ENCODE assay signal across 15 cellular contexts in genomic region chr2:152558174-152559091, GRCh38.
DNase-seq lines count a peak whose midpoint lies in the region; ATAC-seq, FAIRE-seq and TF ChIP-seq lines count a peak whose summit lies in the region.
"Had no signal": no experiment of that assay in that cellular context is flagged by ENCODE, and none has a peak within 500 bp of the region (broad histone marks: within the 10 kb centered on the region; RNA-seq: fewer than 3 reads in every experiment).

No MANE protein-coding gene starts in this region.

- H3K27me3 Mint-ChIP-seq in MCF 10A (ENCODE audit: insufficient read depth, unreplicated experiment) (no peaks in the 10 kb centered on the region), endodermal cell (ENCODE audit: insufficient read depth) (no peaks in the 10 kb centered on the region)

- H3K4me3 ChIP-seq in breast epithelium: no peak overlapping the region
- no peak overlapping the region for H3K4me3 ChIP-seq in fibroblast of villous mesenchyme (ENCODE audit: low read depth, low read length)
- H3K4me3 ChIP-seq in neuronal stem cell (ENCODE audit: low read length in 2 of 2): no peak overlapping the region
- no peak overlapping the region for H3K4me3 ChIP-seq in endodermal cell (ENCODE audit: low read length)
- H3K4me3 ChIP-seq: A549, lower lobe of right lung had no signal

- H4K91ac ChIP-seq in neuronal stem cell (ENCODE audit: low read depth, low read length, poor library complexity): no peak overlapping the region

- no peak overlapping the region for H3K18ac ChIP-seq in neuronal stem cell (ENCODE audit: low read length)

- no TSS peak for BruUV-seq in MCF 10A (replicated peaks; lab: Mats Ljungman, UMichigan)

- no peak overlapping the region for H2AK5ac ChIP-seq in neuronal stem cell (ENCODE audit: low read depth, low read length)

- H2BK5ac ChIP-seq in neuronal stem cell (ENCODE audit: low read length): no peak overlapping the region

- H4K8ac ChIP-seq in neuronal stem cell (ENCODE audit: low read depth, low read length): no peak overlapping the region

- H2BK12ac ChIP-seq in neuronal stem cell (ENCODE audit: low read length): no peak overlapping the region

- H3K27ac ChIP-seq in breast epithelium (no peak overlapping the region), neuronal stem cell (replicated peaks; ENCODE audit: low read length) (no peak overlapping the region), endodermal cell (ENCODE audit: low read depth, low read length) (no peak overlapping the region)
- H3K27ac ChIP-seq: A549, lower lobe of right lung had no signal

- no peak overlapping the region for H2AFZ ChIP-seq in neuronal stem cell (ENCODE audit: low read length)

- intact Hi-C loops in MCF 10A (cut with micrococcal nuclease): no loop called here
- intact Hi-C loops in breast epithelium (cut with DNase I; ENCODE audit: low total_unique reads): no loop called here

- H3K9me3 ChIP-seq in breast epithelium (no peaks in the 10 kb centered on the region), neuronal stem cell (replicated peaks in 1 of 2; ENCODE audit: control insufficient read depth in 2 of 2, insufficient read depth in 1 of 2, low read depth in 1 of 2, low read length in 2 of 2) (no peaks in the 10 kb centered on the region), endodermal cell (ENCODE audit: control insufficient read depth, low read length) (no peaks in the 10 kb centered on the region)
- H3K9me3 ChIP-seq: A549, lower lobe of right lung had no signal

- no peak overlapping the region for H2BK15ac ChIP-seq in neuronal stem cell (ENCODE audit: low read length)

- H3K27ac Mint-ChIP-seq in MCF 10A (ENCODE audit: low read depth, unreplicated experiment) (no peak overlapping the region), endodermal cell (no peak overlapping the region)
- H3K27ac Mint-ChIP-seq: effector memory CD8-positive, alpha-beta T cell had no signal

- no peaks in the 10 kb centered on the region for H3K4me1 ChIP-seq in breast epithelium
- H3K4me1 ChIP-seq in neuronal stem cell (ENCODE audit: control insufficient read depth in 2 of 2, insufficient read depth in 1 of 2, low read depth in 1 of 2, low read length in 2 of 2): no peaks in the 10 kb centered on the region
- H3K4me1 ChIP-seq in endodermal cell (ENCODE audit: control insufficient read depth, insufficient read depth, low read length): no peaks in the 10 kb centered on the region
- H3K4me1 ChIP-seq: lower lobe of right lung had no signal

- H3K79me1 ChIP-seq in neuronal stem cell (ENCODE audit: low read depth, low read length): no peaks in the 10 kb centered on the region

- ATAC-seq in GM19023 (IDR thresholded peaks at IDR 0.05; ENCODE audit: unreplicated experiment): no peak
- ATAC-seq: A549; effector memory CD8-positive, alpha-beta T cell; lower lobe of right lung had no signal

- H3K9me3 Mint-ChIP-seq in MCF 10A (ENCODE audit: unreplicated experiment) (no peaks in the 10 kb centered on the region), endodermal cell (no peaks in the 10 kb centered on the region)
- H3K9me3 Mint-ChIP-seq: effector memory CD8-positive, alpha-beta T cell had no signal

- H3K27me3 ChIP-seq in breast epithelium (no peaks in the 10 kb centered on the region), neuronal stem cell (ENCODE audit: control insufficient read depth in 3 of 3, insufficient read depth in 3 of 3, low read depth in 1 of 3, low read length in 3 of 3) (no peaks in the 10 kb centered on the region), endodermal cell (ENCODE audit: control insufficient read depth, insufficient read depth, low read length, poor library complexity, severe bottlenecking) (no peaks in the 10 kb centered on the region)

- H3K4me3 Mint-ChIP-seq in MCF 10A (ENCODE audit: unreplicated experiment): no peak overlapping the region
- H3K4me3 Mint-ChIP-seq in endodermal cell: no peak overlapping the region
- H3K4me3 Mint-ChIP-seq: effector memory CD8-positive, alpha-beta T cell had no signal

- H3K36me3 Mint-ChIP-seq in MCF 10A (ENCODE audit: insufficient read depth, unreplicated experiment) (peaks cover 33% of the 10 kb centered on the region), endodermal cell (ENCODE audit: low read depth) (peaks cover 29% of the 10 kb centered on the region)

- no peak overlapping the region for H3K23ac ChIP-seq in neuronal stem cell (ENCODE audit: low read depth, low read length, poor library complexity)

- no peak overlapping the region for H3K14ac ChIP-seq in neuronal stem cell (ENCODE audit: low read length)

- H2BK120ac ChIP-seq in neuronal stem cell (ENCODE audit: low read depth, low read length): no peak overlapping the region

- TF ChIP-seq CTCF in MCF 10A (IDR thresholded peaks at IDR 0.05; ENCODE audit: unreplicated experiment) (no peak), breast epithelium (IDR thresholded peaks at IDR 0.05) (no peak), fibroblast of villous mesenchyme (IDR thresholded peaks at IDR 0.05; ENCODE audit: insufficient read depth, low read depth, low read length) (no peak), endodermal cell (conservative IDR thresholded peaks at IDR 0.05) (no peak), D721Med (IDR thresholded peaks at IDR 0.05; ENCODE audit: insufficient read depth, missing control alignments) (no peak)

- H3K9ac ChIP-seq in neuronal stem cell (ENCODE audit: low read depth, low read length, poor library complexity): no peak overlapping the region
- H3K9ac ChIP-seq in endodermal cell (ENCODE audit: extremely low read depth, low read length, poor library complexity, severe bottlenecking): no peak overlapping the region

- H3K4me1 Mint-ChIP-seq in MCF 10A (ENCODE audit: insufficient read depth, unreplicated experiment): peaks cover 12% of the 10 kb centered on the region
- peaks cover 6% of the 10 kb centered on the region for H3K4me1 Mint-ChIP-seq in endodermal cell

- no peak for FAIRE-seq in D721Med (lab: Jason Lieb, UNC)
- FAIRE-seq: A549, GM12892 had no signal

- peak; percentile 64 for DNase-seq in MCF 10A (ENCODE audit: unreplicated experiment)
- no peak for DNase-seq in breast epithelium (ENCODE audit: low spot score in 2 of 2)
- peak; percentile 92 for DNase-seq in NCI-H82 (lab: John Stamatoyannopoulos, UW)
- DNase-seq in fibroblast of villous mesenchyme (ENCODE audit: low read depth): peak; percentile 96
- DNase-seq in neuronal stem cell (ENCODE audit: low spot score): no peak
- no peak for DNase-seq in endodermal cell
- DNase-seq in D721Med (ENCODE audit: insufficient read length, low spot score): no peak
- DNase-seq: activated T-cell treated with anti-CD3 and anti-CD28 coated beads, Interleukin-2, amount 50 U/mL, for 1 hour; effector memory CD8-positive, alpha-beta T cell; lower lobe of right lung; SHP77; stimulated activated CD4-positive, alpha-beta T cell treated with anti-CD3 and anti-CD28 coated beads, Interleukin-2, amount 100 ng/mL, for 48 hours had no signal

- CTCF ChIA-PET in MCF 10A (lab: Yijun Ruan, JAX): interaction anchor here (0.6 kb wide), 1 partner anchor 162 kb away, joined by 3 read pairs; no protein-coding TSS in a partner anchor

- no peak overlapping the region for H3K4ac ChIP-seq in neuronal stem cell (ENCODE audit: low read length)

- H3K4me2 ChIP-seq in neuronal stem cell (ENCODE audit: insufficient read depth, low read length, poor library complexity, severe bottlenecking): no peak overlapping the region
- H3K4me2 ChIP-seq: A549 had no signal

- H3K36me3 ChIP-seq in breast epithelium: no peaks in the 10 kb centered on the region
- peaks cover 6 to 73% of the 10 kb centered on the region in 2 donors for H3K36me3 ChIP-seq in neuronal stem cell (replicated peaks in 1 of 2; ENCODE audit: control insufficient read depth in 2 of 2, insufficient read depth in 2 of 2, low read length in 2 of 2)
- H3K36me3 ChIP-seq in endodermal cell (ENCODE audit: control insufficient read depth, insufficient read depth, low read length): peaks cover 36% of the 10 kb centered on the region

- no peak for TF ChIP-seq POLR2A in breast epithelium (IDR thresholded peaks at IDR 0.05)

- WGBS in neuronal stem cell (ENCODE audit: extremely low coverage in 2 of 2, insufficient read length in 2 of 2, insufficient replicate concordance in 1 of 2), 2 donors: no CpG with 5 or more reads among the region's 7 CpGs
- WGBS in endodermal cell (ENCODE audit: insufficient coverage in 1 of 2, insufficient read length in 1 of 2), 2 experiments: 95 to 100% methylated on average over 4 to 7 of the region's 7 CpGs

- POLR2A ChIA-PET in MCF 10A (lab: Yijun Ruan, JAX): interaction anchor here (0.8 to 1.9 kb wide), 2 partner anchors 15 to 27 kb away, joined by 3 to 4 read pairs; no protein-coding TSS in a partner anchor

Comparison
In these comparisons a context has a peak if more than half of its experiments do, and no peak if none do; other contexts are left out.
1. DNase-seq: peak in MCF 10A (single experiment), NCI-H82 (single experiment) and fibroblast of villous mesenchyme (single experiment); none in breast epithelium (0 of 2), neuronal stem cell (single experiment), endodermal cell (single experiment) and D721Med (single experiment).